In the genomic region with DNA sequence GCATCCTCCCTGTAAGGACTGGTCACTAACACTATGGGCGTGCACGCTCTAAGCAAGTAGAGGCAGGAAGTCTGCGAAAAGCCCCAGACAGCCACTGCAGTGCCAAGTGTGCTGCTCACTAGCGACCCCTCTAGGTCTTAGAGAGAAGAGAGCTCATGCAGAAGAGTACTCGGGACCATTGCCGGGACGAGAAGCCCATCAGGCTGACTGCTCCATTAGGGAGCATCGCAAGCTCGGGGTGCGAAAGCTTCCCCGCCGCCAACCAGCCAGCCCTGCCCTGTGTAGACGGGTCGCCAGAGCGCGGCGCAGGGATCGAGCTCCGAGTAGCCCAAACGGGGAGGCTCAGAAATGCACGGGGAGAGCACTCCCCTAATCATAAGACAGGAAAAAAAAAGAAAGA, we compare ENCODE assay signal across 10 cellular contexts. TPM values are rescaled to one million over a fixed set of nuclear protein-coding genes. Genes with fewer than 3 reads are reported as not detected.
A peak's percentile ranks its signal among the peaks of the same experiment; 100 is the strongest.
DNase-seq lines count a peak whose midpoint lies in the region; ATAC-seq, FAIRE-seq and TF ChIP-seq lines count a peak whose summit lies in the region.
"Had no signal": no experiment of that assay in that cellular context is flagged by ENCODE, and none has a peak within 500 bp of the region (broad histone marks: within the 10 kb centered on the region; RNA-seq: fewer than 3 reads in every experiment).

No MANE protein-coding gene starts in this region.

- H3K36me3 ChIP-seq in DOHH2 (ENCODE audit: control insufficient read depth, low read length) (no peaks in the 10 kb centered on the region), GM12878 (ENCODE audit: control insufficient read depth in 2 of 2, insufficient read depth in 2 of 2, low read length in 1 of 2) (no peaks in the 10 kb centered on the region), kidney (ENCODE audit: control insufficient read depth in 1 of 2, insufficient read depth in 2 of 2, low read length in 2 of 2) (no peaks in the 10 kb centered on the region), small intestine (ENCODE audit: control insufficient read depth in 2 of 2, insufficient read depth in 2 of 2, low read length in 2 of 2) (no peaks in the 10 kb centered on the region)

- no peaks in the 10 kb centered on the region for H3F3A ChIP-seq in DOHH2 (ENCODE audit: control insufficient read depth, insufficient read depth)

- H3K4me1 ChIP-seq in DOHH2 (ENCODE audit: control insufficient read depth, low read length) (no peaks in the 10 kb centered on the region), GM12878 (ENCODE audit: control insufficient read depth, insufficient read depth, low read length) (no peaks in the 10 kb centered on the region), kidney (ENCODE audit: control insufficient read depth in 1 of 2, insufficient read depth in 1 of 2, low read depth in 1 of 2, low read length in 2 of 2) (no peaks in the 10 kb centered on the region), small intestine (ENCODE audit: control insufficient read depth in 2 of 2, insufficient read depth in 1 of 2, low read depth in 1 of 2, low read length in 1 of 2) (no peaks in the 10 kb centered on the region)

- H4K20me1 ChIP-seq in DOHH2 (ENCODE audit: control insufficient read depth, insufficient read depth, low read depth, low read length) (no peaks in the 10 kb centered on the region), GM12878 (ENCODE audit: control insufficient read depth, insufficient read depth) (no peaks in the 10 kb centered on the region)

- SMC1A ChIA-PET in GM12878 (lab: Charles Lee; ENCODE audit: uncharacterized antibody, unreplicated experiment): interaction anchor here (0.7 to 1.2 kb wide), 2 partner anchors 250 to 449 kb away, joined by 3 read pairs; no protein-coding TSS in a partner anchor

- no peaks in the 10 kb centered on the region for H3K79me2 ChIP-seq in DOHH2 (ENCODE audit: control insufficient read depth, low read length)
- no peaks in the 10 kb centered on the region for H3K79me2 ChIP-seq in GM12878 (ENCODE audit: control insufficient read depth, insufficient read depth, low read length)

- TF ChIP-seq CTCF in DOHH2 (IDR thresholded peaks at IDR 0.05; ENCODE audit: low read depth, low read length, poor library complexity, severe bottlenecking) (peak; percentile 21), GM12878 (IDR thresholded peaks at IDR 0.05 in 2 of 3, conservative IDR thresholded peaks at IDR 0.05 in 1 of 3; ENCODE audit: control insufficient read depth in 2 of 3, extremely low read depth in 1 of 3, insufficient read depth in 1 of 3, low read depth in 3 of 3, low read length in 3 of 3) (peak; percentile 21 to 51 (median 27); a peak in 3 of 6 replicates), kidney (IDR thresholded peaks at IDR 0.05; ENCODE audit: borderline replicate concordance, extremely low read depth, insufficient read depth) (no peak)

- H3K27ac ChIP-seq in DOHH2 (ENCODE audit: low read depth, low read length): no peak overlapping the region
- H3K27ac ChIP-seq in GM12878 (ENCODE audit: control insufficient read depth, insufficient read depth): no peak overlapping the region
- H3K27ac ChIP-seq in kidney (ENCODE audit: low read depth in 2 of 2, low read length in 2 of 2): no peak overlapping the region
- H3K27ac ChIP-seq in small intestine (ENCODE audit: low read depth in 1 of 2, low read length in 1 of 2): no peak overlapping the region
- H3K27ac ChIP-seq: coronary artery had no signal

- no peak overlapping the region for H3K4me2 ChIP-seq in DOHH2 (ENCODE audit: low read length)
- H3K4me2 ChIP-seq in GM12878 (ENCODE audit: control insufficient read depth, insufficient read depth): no peak overlapping the region

- no peaks in the 10 kb centered on the region for H3K9me2 ChIP-seq in DOHH2 (replicated peaks; ENCODE audit: control insufficient read depth, low read length)

- POLR2A ChIA-PET in GM12878 (lab: Charles Lee): no interaction called here

- H2AFZ ChIP-seq in GM12878 (ENCODE audit: control insufficient read depth, low read depth, low read length): no peak overlapping the region

- DNase-seq in GM12878 (ENCODE audit: low read depth, low spot score) (no peak), kidney (peak; percentile 49), small intestine (no peak), EL (no peak)
- DNase-seq in stimulated activated naive CD4-positive, alpha-beta T cell treated with Interleukin-2 at 50 U/mL for 16 hours (lab: John Stamatoyannopoulos, UW): no peak
- DNase-seq: occipital lobe had no signal

- H3K9me3 ChIP-seq in DOHH2 (ENCODE audit: control insufficient read depth, insufficient read depth, low read length) (no peaks in the 10 kb centered on the region), GM12878 (replicated peaks; ENCODE audit: control insufficient read depth, insufficient read depth, low read length) (no peaks in the 10 kb centered on the region), kidney (ENCODE audit: control insufficient read depth in 1 of 2, low read length in 2 of 2) (no peaks in the 10 kb centered on the region), small intestine (ENCODE audit: control insufficient read depth, low read depth) (no peaks in the 10 kb centered on the region)

- TF ChIP-seq RAD21 in GM12878 (IDR thresholded peaks at IDR 0.05; ENCODE audit: insufficient read depth, low read depth, low read length): no peak

- H3K4me3 ChIP-seq in DOHH2 (ENCODE audit: low read length) (no peak overlapping the region), GM12878 (no peak overlapping the region), kidney (ENCODE audit: low read length in 2 of 2) (no peak overlapping the region), small intestine (ENCODE audit: low read depth in 1 of 2, low read length in 2 of 2) (no peak overlapping the region)
- H3K4me3 ChIP-seq: coronary artery had no signal

- FAIRE-seq in GM12878 (lab: Jason Lieb, UNC) (no peak), kidney (lab: Jason Lieb, UNC) (no peak), small intestine (lab: Jason Lieb, UNC) (no peak)

- H3K9ac ChIP-seq in GM12878 (ENCODE audit: control insufficient read depth, insufficient read depth, low read length): no peak overlapping the region
- no peak overlapping the region for H3K9ac ChIP-seq in kidney (ENCODE audit: low read length in 2 of 2)

- RAD21 ChIA-PET in GM12878 (lab: Charles Lee; ENCODE audit: unreplicated experiment): interaction anchor here (1.8 to 2.1 kb wide), 2 partner anchors 346 to 449 kb away, joined by 5 read pairs; no protein-coding TSS in a partner anchor

- no peak for TF ChIP-seq EP300 in GM12878 (IDR thresholded peaks at IDR 0.05; ENCODE audit: borderline replicate concordance in 1 of 2, control insufficient read depth in 1 of 2, low read depth in 2 of 2, low read length in 2 of 2)

- 51% methylated on average over 21 of the region's 21 CpGs for WGBS in GM12878 (ENCODE audit: insufficient coverage, insufficient replicate concordance, low lambda C conversion rate, missing lambda C conversion rate)
- 9 to 33% (median 26%) methylated on average over 21 of the region's 21 CpGs for WGBS in small intestine, 3 donors

- no TSS peak for BruUV-seq in GM12878 (replicated peaks; lab: Mats Ljungman, UMichigan)

- TF ChIP-seq POLR2A in GM12878 (IDR thresholded peaks at IDR 0.05; ENCODE audit: low read depth, low read length): no peak

- in situ Hi-C loops in GM12878 (cut with MboI): no loop called here

- CTCF ChIA-PET in GM12878 (lab: Yijun Ruan, JAX): interaction anchor here (0.7 to 2.1 kb wide), 2 partner anchors 214 to 346 kb away, joined by 3 to 5 read pairs; no protein-coding TSS in a partner anchor

- intact Hi-C loops in GM12878 (cut with micrococcal nuclease; ENCODE audit: unreplicated experiment): loop anchor here (10.0 kb wide), 1 partner anchor 452 kb away; no protein-coding TSS in a partner anchor
- intact Hi-C loops in kidney (cut with DNase I): no loop called here

- peak; percentile 40 for ATAC-seq in HG02610 (IDR thresholded peaks at IDR 0.05; ENCODE audit: unreplicated experiment)
- peak; percentile 72 for ATAC-seq in GM12878
- ATAC-seq in HG03095 (IDR thresholded peaks at IDR 0.05; ENCODE audit: unreplicated experiment): no peak

- no peaks in the 10 kb centered on the region for H3K27me3 ChIP-seq in DOHH2 (ENCODE audit: control insufficient read depth, low read length)
- peaks cover 0 to 2% of the 10 kb centered on the region in 2 experiments; a peak in 2 of 4 replicates for H3K27me3 ChIP-seq in GM12878 (replicated peaks in 1 of 2; ENCODE audit: control insufficient read depth in 2 of 2, insufficient read depth in 2 of 2, low read length in 1 of 2)
- H3K27me3 ChIP-seq in small intestine (ENCODE audit: control insufficient read depth in 2 of 2, insufficient read depth in 2 of 2, low read length in 2 of 2): peaks cover 4 to 19% of the 10 kb centered on the region in 2 donors

RNA-seq across cellular contexts. Expression of gene POU4F1, which starts 16.6 kb away (rescaled TPM):
- 0.10 TPM in 2 replicates for total RNA-seq in GM12878 (2013; cell fraction: nucleolus; rRNA removed)
- total RNA-seq in GM12878 (2014; rRNA removed): not detected in 2 replicates
- not detected in 2 replicates for total RNA-seq in GM12878 (2014; rRNA removed; fragmentation: Illumina TruSeq; extraction: Trizol)
- total RNA-seq in GM12878 (2021): 0.05 TPM in 2 replicates
- polyA plus RNA-seq in GM12878 (2011; ENCODE audit: low read depth): 0.08 TPM
- 0.14 and 0.26 TPM in 2 replicates for polyA plus RNA-seq in GM12878 (2011; rRNA removed)
- polyA plus RNA-seq in GM12878 (2011; cell fraction: cytosol; rRNA removed): 0.08 and 0.10 TPM in 2 replicates
- 0.60 and 0.86 TPM in 2 replicates for polyA plus RNA-seq in GM12878 (2011; cell fraction: nucleus; rRNA removed)
- 0.10 and 0.22 TPM in 2 replicates for polyA plus RNA-seq in GM12878 (2012)
- polyA plus RNA-seq in GM12878 (2014; fragmentation: Illumina TruSeq; extraction: Trizol): 0.01 TPM in 1 of 2 replicates, not detected in the other
- polyA plus RNA-seq in GM12878 (2014; fragmentation: Nextera tagmentation; extraction: Ambion mirVana): under 1 TPM in 1 of 2 experiments, not detected in 1; 0.02 TPM
- 0.01 TPM in 1 of 2 replicates, not detected in the other for polyA plus RNA-seq in GM12878 (2014; rRNA removed)
- polyA plus RNA-seq in GM12878 (2016; fragmentation: Nextera tagmentation; extraction: Ambion mirVana): not detected
- polyA minus RNA-seq in GM12878 (2011; rRNA and poly(A)+ RNA removed): 0.05 TPM in 1 of 2 replicates, not detected in the other
- not detected in 2 replicates for polyA minus RNA-seq in GM12878 (2011; cell fraction: cytosol; rRNA and poly(A)+ RNA removed)
- polyA minus RNA-seq in GM12878 (2011; cell fraction: nucleus; rRNA and poly(A)+ RNA removed): 0.12 and 0.29 TPM in 2 replicates
- total RNA-seq in kidney: not detected
- not detected for polyA plus RNA-seq in kidney (ENCODE audit: insufficient read depth, low read depth, low replicate concordance)
- under 1 TPM in 1 of 3 donors, not detected in 2; 0.06 TPM for polyA plus RNA-seq in small intestine
